Comparison of ENCODE assay signal across 15 cellular contexts in genomic region chr7:8434290-8435002, GRCh38. TPM values are rescaled to one million over a fixed set of nuclear protein-coding genes. Genes with fewer than 3 reads are reported as not detected.
DNase-seq lines count a peak whose midpoint lies in the region; ATAC-seq, FAIRE-seq and TF ChIP-seq lines count a peak whose summit lies in the region.
"Had no signal": no experiment of that assay in that cellular context is flagged by ENCODE, and none has a peak within 500 bp of the region (broad histone marks: within the 10 kb centered on the region; RNA-seq: fewer than 3 reads in every experiment).

No MANE protein-coding gene starts in this region.

- no peaks in the 10 kb centered on the region for H3K9me3 Mint-ChIP-seq in activated T-helper 1 cell treated with anti-CD3 and anti-CD28 coated beads, Interleukin-12 subunit alpha, Interleukin-12 subunit beta, Interleukin-2, Interleukin-4 antibody, amounts not matched to agents 30 ng/mL and 10 ng/mL and 1 ng/mL, durations not matched to agents 14 hours and 24 hours and 36 hours
- H3K9me3 Mint-ChIP-seq: activated CD4-positive, alpha-beta memory T cell treated with anti-CD3 and anti-CD28 coated beads, Interleukin-2, amount 10 ng/mL, durations not matched to agents 7 days and 5 days had no signal

- ATAC-seq in Right ventricle myocardium superior (ENCODE audit: poor library complexity): no peak
- ATAC-seq in GM18505 (IDR thresholded peaks at IDR 0.05; ENCODE audit: unreplicated experiment): no peak
- no peak for ATAC-seq in HG03442 (IDR thresholded peaks at IDR 0.05; ENCODE audit: unreplicated experiment)

- no peak overlapping the region for H3K4me2 ChIP-seq in MM.1S (ENCODE audit: low read depth, low read length)

- H3K27me3 Mint-ChIP-seq in activated T-helper 1 cell treated with anti-CD3 and anti-CD28 coated beads, Interleukin-12 subunit alpha, Interleukin-12 subunit beta, Interleukin-2, Interleukin-4 antibody, amounts not matched to agents 30 ng/mL and 10 ng/mL and 1 ng/mL, durations not matched to agents 14 hours and 24 hours and 36 hours (ENCODE audit: insufficient read depth): peaks cover 71% of the 10 kb centered on the region

- no peak for TF ChIP-seq POLR2A in GM18505 (IDR thresholded peaks at IDR 0.05; ENCODE audit: borderline replicate concordance, extremely low read depth, insufficient read depth, insufficient read length)

- no peaks in the 10 kb centered on the region for H3K79me2 ChIP-seq in MM.1S (ENCODE audit: low read length)

- peak overlapping the region; percentile 61 for H3K27ac Mint-ChIP-seq in activated T-helper 1 cell treated with anti-CD3 and anti-CD28 coated beads, Interleukin-12 subunit alpha, Interleukin-12 subunit beta, Interleukin-2, Interleukin-4 antibody, amounts not matched to agents 30 ng/mL and 10 ng/mL and 1 ng/mL, durations not matched to agents 14 hours and 24 hours and 36 hours
- H3K27ac Mint-ChIP-seq: activated CD4-positive, alpha-beta memory T cell treated with anti-CD3 and anti-CD28 coated beads, Interleukin-2, amount 10 ng/mL, durations not matched to agents 7 days and 5 days; activated naive CD8-positive, alpha-beta T cell treated with anti-CD3 and anti-CD28 coated beads for 36 hours had no signal

- no peaks in the 10 kb centered on the region for H3F3A ChIP-seq in MM.1S (ENCODE audit: insufficient read depth, low read length)

- peaks cover 3% of the 10 kb centered on the region for H3K36me3 Mint-ChIP-seq in activated T-helper 1 cell treated with anti-CD3 and anti-CD28 coated beads, Interleukin-12 subunit alpha, Interleukin-12 subunit beta, Interleukin-2, Interleukin-4 antibody, amounts not matched to agents 30 ng/mL and 10 ng/mL and 1 ng/mL, durations not matched to agents 14 hours and 24 hours and 36 hours (ENCODE audit: low read depth)

- no peak overlapping the region for H2AFZ ChIP-seq in MM.1S (ENCODE audit: low read length)

- H3K27ac ChIP-seq in left ventricle myocardium inferior (replicated peaks): no peak overlapping the region
- H3K27ac ChIP-seq in kidney (ENCODE audit: low read depth in 2 of 2, low read length in 2 of 2): no peak overlapping the region
- no peak overlapping the region for H3K27ac ChIP-seq in MM.1S (ENCODE audit: low read length)
- H3K27ac ChIP-seq: Peyer's patch had no signal

- DNase-seq in left ventricle myocardium inferior (no peak), Right ventricle myocardium superior (no peak), kidney (peak; percentile 43), MM.1S (no peak), midbrain (lab: John Stamatoyannopoulos, UW) (no peak)
- DNase-seq in activated T-helper 1 cell treated with anti-CD3 and anti-CD28 coated beads, Interleukin-12 subunit alpha, Interleukin-12 subunit beta, Interleukin-2, Interleukin-4 antibody, amounts not matched to agents 30 ng/mL and 10 ng/mL and 1 ng/mL, durations not matched to agents 14 hours and 24 hours and 36 hours (ENCODE audit: low spot score): no peak
- DNase-seq: activated CD4-positive, alpha-beta memory T cell treated with anti-CD3 and anti-CD28 coated beads, Interleukin-2, amount 10 ng/mL, durations not matched to agents 7 days and 5 days; activated naive CD8-positive, alpha-beta T cell treated with anti-CD3 and anti-CD28 coated beads for 36 hours; MG63; occipital lobe; Peyer's patch; stimulated activated CD8-positive, alpha-beta memory T cell treated with anti-CD3 and anti-CD28 coated beads, Interleukin-4, amount 100 ng/mL, for 48 hours had no signal

- no peaks in the 10 kb centered on the region for H3K9me2 ChIP-seq in MM.1S (replicated peaks; ENCODE audit: insufficient read depth, low read length)

- no peaks in the 10 kb centered on the region for H3K36me3 ChIP-seq in left ventricle myocardium inferior
- H3K36me3 ChIP-seq in kidney (ENCODE audit: control insufficient read depth in 1 of 2, insufficient read depth in 2 of 2, low read length in 2 of 2): no peaks in the 10 kb centered on the region
- H3K36me3 ChIP-seq in MM.1S (replicated peaks; ENCODE audit: insufficient read depth, low read length): no peaks in the 10 kb centered on the region
- H3K36me3 ChIP-seq: MG63, Peyer's patch had no signal

- intact Hi-C loops in left ventricle myocardium inferior (cut with micrococcal nuclease): no loop called here
- intact Hi-C loops in Right ventricle myocardium superior (cut with DNase I): no loop called here
- intact Hi-C loops in activated T-helper 1 cell treated with anti-CD3 and anti-CD28 coated beads, Interleukin-12 subunit alpha, Interleukin-12 subunit beta, Interleukin-2, Interleukin-4 antibody, amounts not matched to agents 30 ng/mL and 10 ng/mL and 1 ng/mL, durations not matched to agents 14 hours and 24 hours and 36 hours (cut with micrococcal nuclease): no loop called here
- intact Hi-C loops in kidney (cut with DNase I): no loop called here

- H3K4me1 Mint-ChIP-seq in activated T-helper 1 cell treated with anti-CD3 and anti-CD28 coated beads, Interleukin-12 subunit alpha, Interleukin-12 subunit beta, Interleukin-2, Interleukin-4 antibody, amounts not matched to agents 30 ng/mL and 10 ng/mL and 1 ng/mL, durations not matched to agents 14 hours and 24 hours and 36 hours (ENCODE audit: low read depth): peaks cover 5% of the 10 kb centered on the region

- H3K4me3 ChIP-seq in left ventricle myocardium inferior (peak overlapping the region; percentile 10), kidney (ENCODE audit: low read length in 2 of 2) (no peak overlapping the region), MM.1S (ENCODE audit: low read length) (no peak overlapping the region)
- H3K4me3 ChIP-seq: MG63, Peyer's patch had no signal

- H3K4me1 ChIP-seq in left ventricle myocardium inferior: peaks cover 17% of the 10 kb centered on the region
- H3K4me1 ChIP-seq in kidney (ENCODE audit: control insufficient read depth in 1 of 2, insufficient read depth in 1 of 2, low read depth in 1 of 2, low read length in 2 of 2): peaks cover 0 to 6% of the 10 kb centered on the region in 2 donors
- 0 out of 2 replicates have a peak, but pooled peaks cover 5% of the 10 kb centered on the region for H3K4me1 ChIP-seq in MM.1S (ENCODE audit: low read length)

- H3K27me3 ChIP-seq in left ventricle myocardium inferior (ENCODE audit: low read depth) (peaks cover 100% of the 10 kb centered on the region), MM.1S (replicated peaks; ENCODE audit: insufficient read depth, low read length) (no peaks in the 10 kb centered on the region)

- no peaks in the 10 kb centered on the region for H4K20me1 ChIP-seq in MM.1S (ENCODE audit: insufficient read depth, low read length)

- H3K9me3 ChIP-seq in left ventricle myocardium inferior (replicated peaks) (no peaks in the 10 kb centered on the region), kidney (ENCODE audit: control insufficient read depth in 1 of 2, low read length in 2 of 2) (no peaks in the 10 kb centered on the region), MM.1S (replicated peaks; ENCODE audit: insufficient read depth, low read length) (no peaks in the 10 kb centered on the region)
- H3K9me3 ChIP-seq: MG63, Peyer's patch had no signal

- H3K4me3 Mint-ChIP-seq in activated T-helper 1 cell treated with anti-CD3 and anti-CD28 coated beads, Interleukin-12 subunit alpha, Interleukin-12 subunit beta, Interleukin-2, Interleukin-4 antibody, amounts not matched to agents 30 ng/mL and 10 ng/mL and 1 ng/mL, durations not matched to agents 14 hours and 24 hours and 36 hours: no peak overlapping the region
- H3K4me3 Mint-ChIP-seq: activated CD4-positive, alpha-beta memory T cell treated with anti-CD3 and anti-CD28 coated beads, Interleukin-2, amount 10 ng/mL, durations not matched to agents 7 days and 5 days; activated naive CD8-positive, alpha-beta T cell treated with anti-CD3 and anti-CD28 coated beads for 36 hours had no signal

- no peak for TF ChIP-seq CTCF in left ventricle myocardium inferior (IDR thresholded peaks at IDR 0.05; ENCODE audit: borderline replicate concordance)
- TF ChIP-seq CTCF in kidney (IDR thresholded peaks at IDR 0.05; ENCODE audit: borderline replicate concordance, extremely low read depth, insufficient read depth): no peak
- no peak for TF ChIP-seq CTCF in MM.1S (IDR thresholded peaks at IDR 0.05; ENCODE audit: low read length)

- H3K9ac ChIP-seq in kidney (ENCODE audit: low read length in 2 of 2) (no peak overlapping the region), MM.1S (ENCODE audit: low read length) (no peak overlapping the region)

- no peak for FAIRE-seq in kidney (lab: Jason Lieb, UNC)

RNA-seq across cellular contexts. Expression of gene NXPH1, which starts 1.0 kb away (rescaled TPM):
- total RNA-seq in left ventricle myocardium inferior (not detected), Right ventricle myocardium superior (not detected), kidney (not detected)
- total RNA-seq in activated T-helper 1 cell treated with anti-CD3 and anti-CD28 coated beads, Interleukin-12 subunit alpha, Interleukin-12 subunit beta, Interleukin-2, Interleukin-4 antibody, amounts not matched to agents 30 ng/mL and 10 ng/mL and 1 ng/mL, durations not matched to agents 14 hours and 24 hours and 36 hours: not detected in 2 replicates
- not detected for polyA plus RNA-seq in kidney (ENCODE audit: insufficient read depth, low read depth, low replicate concordance)
- total RNA-seq: activated CD4-positive, alpha-beta memory T cell treated with anti-CD3 and anti-CD28 coated beads, Interleukin-2, amount 10 ng/mL, durations not matched to agents 7 days and 5 days; activated naive CD8-positive, alpha-beta T cell treated with anti-CD3 and anti-CD28 coated beads for 36 hours; left ventricle myocardium superior; Peyer's patch had no signal
